8 cellular contexts compared by ENCODE assay signal in the genomic region with DNA sequence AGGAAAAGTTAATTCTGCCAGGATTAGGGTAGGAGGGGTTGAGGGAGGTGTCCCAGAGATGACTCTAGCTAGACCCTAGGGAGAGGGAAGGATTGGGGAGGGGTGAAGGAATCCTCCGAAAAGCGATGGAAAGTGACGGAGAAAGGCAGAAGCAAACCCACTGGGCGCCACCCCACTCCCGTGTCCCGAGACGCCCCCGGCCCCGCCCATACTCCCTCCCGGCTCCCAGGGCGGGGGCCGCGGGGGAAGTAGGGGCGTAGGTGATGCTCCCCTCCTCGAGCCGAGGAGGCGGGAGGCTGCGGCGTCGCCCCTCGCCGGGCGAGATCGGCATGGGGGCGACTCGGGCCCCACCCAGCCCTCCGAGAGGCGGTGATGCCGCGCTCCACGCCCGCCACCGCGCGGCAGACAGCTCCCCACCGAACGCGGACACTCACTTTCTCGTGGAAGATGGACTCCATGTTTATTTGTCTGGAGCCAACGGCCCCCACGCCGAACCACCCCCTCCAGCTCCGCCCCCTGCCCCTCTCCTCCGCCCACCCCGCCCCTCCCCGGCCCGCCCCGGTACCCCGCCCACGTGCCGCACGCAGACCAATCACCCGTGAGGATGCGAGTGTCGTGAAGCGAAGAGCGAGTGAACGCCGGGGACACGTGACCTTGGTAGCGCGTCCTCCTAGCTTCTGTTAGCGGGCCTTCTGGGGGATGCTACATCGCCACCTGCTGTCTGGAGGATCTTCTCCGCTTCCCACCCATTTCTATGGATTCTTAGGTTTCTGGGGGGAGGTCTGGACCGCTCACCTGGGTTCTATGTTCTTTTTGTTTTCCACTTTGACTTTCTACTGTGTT. TPM values are rescaled to one million over a fixed set of nuclear protein-coding genes. Genes with fewer than 3 reads are reported as not detected.
DNase-seq lines count a peak whose midpoint lies in the region; ATAC-seq and TF ChIP-seq lines count a peak whose summit lies in the region.

Gene ATXN3, minus strand, starts transcription at position 488 of the 843 bp plus-strand sequence. Its CDS starts 30 bp downstream, at position 458.

- TF ChIP-seq EP300 in tibial nerve (IDR thresholded peaks at IDR 0.05) = peak; percentile 63 to 83

- no peaks in the 10 kb centered on the region for H3K9me3 ChIP-seq in SU-DHL-6 (ENCODE audit: insufficient read depth, low read length)
- H3K9me3 ChIP-seq in cardiac muscle cell (ENCODE audit: low read depth) = no peaks in the 10 kb centered on the region
- H3K9me3 ChIP-seq in parathyroid adenoma (ENCODE audit: control insufficient read depth, low read length) = no peaks in the 10 kb centered on the region
- H3K9me3 ChIP-seq in tibial nerve = no peaks in the 10 kb centered on the region

- DNase-seq in NCI-H128 (lab: John Stamatoyannopoulos, UW; ENCODE audit: unreplicated experiment) (peak; percentile 98), cardiac muscle cell (ENCODE audit: low read depth in 1 of 2, low spot score in 1 of 2) (peak; percentile 98 to 99), tibial nerve (ENCODE audit: low spot score in 2 of 2) (peak; percentile 90 to 94)
- DNase-seq in activated naive CD8-positive, alpha-beta T cell treated with anti-CD3 and anti-CD28 coated beads, Interleukin-2, amount 50 U/mL, for 16 hours (ENCODE audit: low read depth, low spot score) = peak; percentile 89

- H3K4me1 ChIP-seq in cardiac muscle cell (ENCODE audit: low read depth) (no peaks in the 10 kb centered on the region), parathyroid adenoma (peaks cover 3% of the 10 kb centered on the region), tibial nerve (peaks cover 0 to 54% (median 16%) of the 10 kb centered on the region in 4 donors)

- H3K9me2 ChIP-seq in SU-DHL-6 (replicated peaks; ENCODE audit: insufficient read depth, low read length) = no peaks in the 10 kb centered on the region

- WGBS in tibial nerve, 2 donors = 1% methylated on average over 35 to 45 of the region's 66 CpGs

- peak; percentile 20 to 66 for TF ChIP-seq POLR2A in tibial nerve (IDR thresholded peaks at IDR 0.05)

- H3K4me3 ChIP-seq in SU-DHL-6 (ENCODE audit: insufficient read depth, low read length, poor library complexity, severe bottlenecking) (peak within 1 kb of the TSS; percentile 93), cardiac muscle cell (peak within 1 kb of the TSS; percentile 64), parathyroid adenoma (ENCODE audit: low read depth, low read length) (peak within 1 kb of the TSS; percentile 86), tibial nerve (peak within 1 kb of the TSS; percentile 67 to 81 (median 76))

- peaks cover 26% of the 10 kb centered on the region for H3K79me2 ChIP-seq in SU-DHL-6 (ENCODE audit: insufficient read depth, low read length)
- peaks cover 20% of the 10 kb centered on the region for H3K79me2 ChIP-seq in parathyroid adenoma

- no peaks in the 10 kb centered on the region for H3K36me3 ChIP-seq in SU-DHL-6 (ENCODE audit: low read length)
- no peaks in the 10 kb centered on the region for H3K36me3 ChIP-seq in cardiac muscle cell
- no peaks in the 10 kb centered on the region for H3K36me3 ChIP-seq in parathyroid adenoma (ENCODE audit: control insufficient read depth, insufficient read depth, low read length)
- H3K36me3 ChIP-seq in tibial nerve = no peaks in the 10 kb centered on the region

- peaks cover 6% of the 10 kb centered on the region for H3F3A ChIP-seq in SU-DHL-6 (ENCODE audit: insufficient read depth)

- no peaks in the 10 kb centered on the region for H3K27me3 ChIP-seq in SU-DHL-6 (ENCODE audit: low read length)
- H3K27me3 ChIP-seq in cardiac muscle cell = no peaks in the 10 kb centered on the region
- no peaks in the 10 kb centered on the region for H3K27me3 ChIP-seq in parathyroid adenoma (ENCODE audit: control insufficient read depth, insufficient read depth, low read length)
- no peaks in the 10 kb centered on the region for H3K27me3 ChIP-seq in tibial nerve

- H3K4me2 ChIP-seq in SU-DHL-6 (ENCODE audit: low read depth, low read length, poor library complexity, severe bottlenecking) = peak within 1 kb of the TSS; percentile 83
- H3K4me2 ChIP-seq in parathyroid adenoma (ENCODE audit: low read length) = peak within 1 kb of the TSS; percentile 77

- TF ChIP-seq CTCF in GM12872 (IDR thresholded peaks at IDR 0.05; ENCODE audit: insufficient read depth, low read depth, low read length) (peak; percentile 87), SU-DHL-6 (IDR thresholded peaks at IDR 0.05; ENCODE audit: insufficient read depth, low read length, poor library complexity, severe bottlenecking) (peak; percentile 69), cardiac muscle cell (IDR thresholded peaks at IDR 0.05; ENCODE audit: low read depth, low read length) (peak; percentile 81), parathyroid adenoma (IDR thresholded peaks at IDR 0.05) (peak; percentile 68), tibial nerve (IDR thresholded peaks at IDR 0.05) (peak; percentile 70 to 94 (median 82))

- peak within 1 kb of the TSS; percentile 30 for H3K27ac ChIP-seq in SU-DHL-6 (ENCODE audit: low read depth, low read length)
- peak within 1 kb of the TSS; percentile 58 for H3K27ac ChIP-seq in cardiac muscle cell
- peak within 1 kb of the TSS; percentile 90 for H3K27ac ChIP-seq in parathyroid adenoma
- peak within 1 kb of the TSS; percentile 92 to 98 (median 98) for H3K27ac ChIP-seq in tibial nerve

- peak within 1 kb of the TSS; percentile 66 for H3K9ac ChIP-seq in SU-DHL-6 (ENCODE audit: low read length)
- peak within 1 kb of the TSS; percentile 55 for H3K9ac ChIP-seq in parathyroid adenoma

- no peaks in the 10 kb centered on the region for H4K20me1 ChIP-seq in SU-DHL-6 (ENCODE audit: low read depth, low read length)

- H2AFZ ChIP-seq in SU-DHL-6 (ENCODE audit: low read depth, low read length, severe bottlenecking) = peak within 1 kb of the TSS; percentile 96
- H2AFZ ChIP-seq in parathyroid adenoma = peak within 1 kb of the TSS; percentile 96

- peak; percentile 88 for ATAC-seq in HG02678 (IDR thresholded peaks at IDR 0.05; ENCODE audit: unreplicated experiment)

RNA-seq across cellular contexts. Expression of gene ATXN3, which starts in this region (rescaled TPM):
- total RNA-seq in cardiac muscle cell (23.7 and 41.1 TPM in 2 replicates), tibial nerve (10 to 100 TPM; 35.0 to 75.7 (median 48.5) TPM)
- polyA plus RNA-seq in cardiac muscle cell = 26.3 and 27.9 TPM in 2 replicates

Comparison
In these comparisons a context has a peak if more than half of its experiments do, and no peak if none do; other contexts are left out.
1. Peak in every context shown above with its lines: DNase-seq, ATAC-seq, H3K4me3 ChIP-seq and H3K27ac ChIP-seq.
2. H3K27ac ChIP-seq: peak in every context shown above with its lines; median percentile 98 in tibial nerve; 90 in parathyroid adenoma; 58 in cardiac muscle cell; 30 in SU-DHL-6.